18 cellular contexts compared by ENCODE assay signal in genomic region chr16:1316033-1316405, GRCh38. TPM values are rescaled to one million over a fixed set of nuclear protein-coding genes. Genes with fewer than 3 reads are reported as not detected.
DNase-seq lines count a peak whose midpoint lies in the region; ATAC-seq, FAIRE-seq and TF ChIP-seq lines count a peak whose summit lies in the region.
"Had no signal": no experiment of that assay in that cellular context is flagged by ENCODE, and none has a peak within 500 bp of the region (broad histone marks: within the 10 kb centered on the region; RNA-seq: fewer than 3 reads in every experiment).

No MANE protein-coding gene starts in this region.

- H3K4me1 Mint-ChIP-seq in activated CD8-positive, alpha-beta T cell treated with anti-CD3 and anti-CD28 coated beads, Interleukin-2, amount 10 ng/mL, durations not matched to agents 7 days and 5 days (ENCODE audit: low read depth): peaks cover 27% of the 10 kb centered on the region
- peaks cover 12% of the 10 kb centered on the region for H3K4me1 Mint-ChIP-seq in activated CD8-positive, alpha-beta T cell treated with anti-CD3 and anti-CD28 coated beads for 36 hours (ENCODE audit: low read depth)
- peaks cover 17% of the 10 kb centered on the region for H3K4me1 Mint-ChIP-seq in nephron progenitor cell
- H3K4me1 Mint-ChIP-seq in activated CD8-positive, alpha-beta memory T cell treated with anti-CD3 and anti-CD28 coated beads, Interleukin-2, amount 10 ng/mL, durations not matched to agents 7 days and 5 days: peaks cover 22% of the 10 kb centered on the region

- TF ChIP-seq POLR2A in HepG2 (IDR thresholded peaks at IDR 0.05; ENCODE audit: insufficient read depth in 1 of 2, low read depth in 2 of 2, low read length in 2 of 2) (no peak), right lobe of liver (IDR thresholded peaks at IDR 0.05) (no peak)

- peak overlapping the region; percentile 34 for H3K27ac Mint-ChIP-seq in activated CD8-positive, alpha-beta T cell treated with anti-CD3 and anti-CD28 coated beads, Interleukin-2, amount 10 ng/mL, durations not matched to agents 7 days and 5 days
- H3K27ac Mint-ChIP-seq in activated CD8-positive, alpha-beta T cell treated with anti-CD3 and anti-CD28 coated beads for 36 hours: no peak overlapping the region
- peak overlapping the region; percentile 22 for H3K27ac Mint-ChIP-seq in nephron progenitor cell
- H3K27ac Mint-ChIP-seq in activated CD8-positive, alpha-beta memory T cell treated with anti-CD3 and anti-CD28 coated beads, Interleukin-2, amount 10 ng/mL, durations not matched to agents 7 days and 5 days: no peak overlapping the region

- BruUV-seq in HepG2 (replicated peaks; lab: Mats Ljungman, UMichigan): no TSS peak

- H3K9ac ChIP-seq in HepG2 (ENCODE audit: insufficient read depth, low read depth, low read length): no peak overlapping the region
- H3K9ac ChIP-seq: BLaER1 had no signal

- no peak overlapping the region for H3K4me3 Mint-ChIP-seq in activated CD8-positive, alpha-beta T cell treated with anti-CD3 and anti-CD28 coated beads, Interleukin-2, amount 10 ng/mL, durations not matched to agents 7 days and 5 days
- H3K4me3 Mint-ChIP-seq in activated CD8-positive, alpha-beta T cell treated with anti-CD3 and anti-CD28 coated beads for 36 hours: no peak overlapping the region
- no peak overlapping the region for H3K4me3 Mint-ChIP-seq in nephron progenitor cell
- H3K4me3 Mint-ChIP-seq in activated CD8-positive, alpha-beta memory T cell treated with anti-CD3 and anti-CD28 coated beads, Interleukin-2, amount 10 ng/mL, durations not matched to agents 7 days and 5 days: no peak overlapping the region

- TF ChIP-seq EP300 in HepG2 (IDR thresholded peaks at IDR 0.05; ENCODE audit: low read depth in 2 of 2, low read length in 2 of 2) (no peak), HepG2 (CRISPR knock-in tag; IDR thresholded peaks at IDR 0.05; ENCODE audit: borderline replicate concordance) (no peak)

- intact Hi-C loops in activated CD8-positive, alpha-beta T cell treated with anti-CD3 and anti-CD28 coated beads for 36 hours (cut with micrococcal nuclease): no loop called here
- intact Hi-C loops in HepG2 (cut with micrococcal nuclease; ENCODE audit: unreplicated experiment) (no loop called here), right lobe of liver (cut with DNase I) (no loop called here)

- H3K9me3 ChIP-seq in HepG2 (ENCODE audit: low read length): no peaks in the 10 kb centered on the region
- H3K9me3 ChIP-seq in right lobe of liver: no peaks in the 10 kb centered on the region
- H3K9me3 ChIP-seq: BLaER1, Caco-2 had no signal

- no peak overlapping the region for H2AFZ ChIP-seq in HepG2 (ENCODE audit: low read length)

- no peak overlapping the region for H3K4me3 ChIP-seq in HepG2 (replicated peaks in 1 of 3; ENCODE audit: insufficient read depth in 1 of 3, low read depth in 2 of 3, low read length in 3 of 3)
- no peak overlapping the region for H3K4me3 ChIP-seq in right lobe of liver
- H3K4me3 ChIP-seq: BLaER1 had no signal

- no peak for TF ChIP-seq RAD21 in HepG2 (CRISPR knock-in tag; IDR thresholded peaks at IDR 0.05)

- H4K20me1 ChIP-seq in HepG2 (ENCODE audit: insufficient read depth, low read length): peaks cover 44% of the 10 kb centered on the region

- no peaks in the 10 kb centered on the region; a peak in 1 of 5 replicates for H3K27me3 ChIP-seq in HepG2 (ENCODE audit: control insufficient read depth in 1 of 2, insufficient read depth in 2 of 2, low read length in 2 of 2)
- no peaks in the 10 kb centered on the region for H3K27me3 ChIP-seq in right lobe of liver
- H3K27me3 ChIP-seq: BLaER1 had no signal

- H3K36me3 ChIP-seq in HepG2 (replicated peaks in 1 of 2; ENCODE audit: control insufficient read depth in 1 of 2, insufficient read depth in 2 of 2, low read length in 2 of 2) (peaks cover 55 to 88% of the 10 kb centered on the region in 2 experiments; a peak in 4 of 5 replicates), right lobe of liver (peaks cover 0 to 77% (median 39%) of the 10 kb centered on the region in 4 donors)

- H3K4me1 ChIP-seq in HepG2 (ENCODE audit: insufficient read depth, low read length) (peaks cover 20% of the 10 kb centered on the region), right lobe of liver (peaks cover 0 to 16% (median 8%) of the 10 kb centered on the region in 4 donors)

- H3K79me2 ChIP-seq in HepG2 (ENCODE audit: insufficient read depth, low read length): peaks cover 52% of the 10 kb centered on the region

- peaks cover 61% of the 10 kb centered on the region for H3K36me3 Mint-ChIP-seq in activated CD8-positive, alpha-beta T cell treated with anti-CD3 and anti-CD28 coated beads, Interleukin-2, amount 10 ng/mL, durations not matched to agents 7 days and 5 days (ENCODE audit: low read depth)
- H3K36me3 Mint-ChIP-seq in activated CD8-positive, alpha-beta T cell treated with anti-CD3 and anti-CD28 coated beads for 36 hours (ENCODE audit: low read depth): peaks cover 55% of the 10 kb centered on the region
- H3K36me3 Mint-ChIP-seq in nephron progenitor cell (ENCODE audit: low read depth): peaks cover 58% of the 10 kb centered on the region
- peaks cover 56% of the 10 kb centered on the region for H3K36me3 Mint-ChIP-seq in activated CD8-positive, alpha-beta memory T cell treated with anti-CD3 and anti-CD28 coated beads, Interleukin-2, amount 10 ng/mL, durations not matched to agents 7 days and 5 days

- H3K9me3 Mint-ChIP-seq in activated CD8-positive, alpha-beta T cell treated with anti-CD3 and anti-CD28 coated beads, Interleukin-2, amount 10 ng/mL, durations not matched to agents 7 days and 5 days (ENCODE audit: insufficient read depth): no peaks in the 10 kb centered on the region
- no peaks in the 10 kb centered on the region for H3K9me3 Mint-ChIP-seq in activated CD8-positive, alpha-beta T cell treated with anti-CD3 and anti-CD28 coated beads for 36 hours
- H3K9me3 Mint-ChIP-seq in nephron progenitor cell: no peaks in the 10 kb centered on the region
- no peaks in the 10 kb centered on the region for H3K9me3 Mint-ChIP-seq in activated CD8-positive, alpha-beta memory T cell treated with anti-CD3 and anti-CD28 coated beads, Interleukin-2, amount 10 ng/mL, durations not matched to agents 7 days and 5 days (ENCODE audit: low read depth)
- H3K9me3 Mint-ChIP-seq: CD8-positive, alpha-beta memory T cell; IgD-negative memory B cell had no signal

- POLR2A ChIA-PET in activated CD8-positive, alpha-beta T cell treated with anti-CD3 and anti-CD28 coated beads, Interleukin-2, amount 10 ng/mL, durations not matched to agents 7 days and 5 days (lab: Charles Lee): no interaction called here
- POLR2A ChIA-PET in activated CD8-positive, alpha-beta T cell treated with anti-CD3 and anti-CD28 coated beads for 36 hours (lab: Charles Lee): interaction anchor here (0.7 to 1.3 kb wide), 2 partner anchors 9 to 484 kb away, joined by 3 to 4 read pairs; no protein-coding TSS in a partner anchor
- POLR2A ChIA-PET in HepG2 (lab: Yijun Ruan, JAX): interaction anchor here (0.9 kb wide), 1 partner anchor 10 kb away, joined by 3 read pairs; no protein-coding TSS in a partner anchor

- WGBS in HepG2 (ENCODE audit: low lambda C conversion rate): 93% methylated on average over 10 of the region's 14 CpGs
- WGBS in right lobe of liver (ENCODE audit: insufficient coverage, low coverage, low lambda C conversion rate, missing lambda C conversion rate): no CpG with 5 or more reads among the region's 14 CpGs

- CTCF ChIA-PET in activated CD8-positive, alpha-beta T cell treated with anti-CD3 and anti-CD28 coated beads, Interleukin-2, amount 10 ng/mL, durations not matched to agents 7 days and 5 days (lab: Charles Lee): no interaction called here
- CTCF ChIA-PET in activated CD8-positive, alpha-beta T cell treated with anti-CD3 and anti-CD28 coated beads for 36 hours (lab: Charles Lee): interaction anchor here (1.0 to 2.2 kb wide), 2 partner anchors 15 to 47 kb away, joined by 3 to 8 read pairs; no protein-coding TSS in a partner anchor
- CTCF ChIA-PET in HepG2 (lab: Yijun Ruan, JAX; ENCODE audit: low intra/inter-chr PET ratio, low total read pairs): no interaction called here
- CTCF ChIA-PET in activated CD8-positive, alpha-beta memory T cell treated with anti-CD3 and anti-CD28 coated beads, Interleukin-2, amount 10 ng/mL, durations not matched to agents 7 days and 5 days (lab: Charles Lee): no interaction called here

- no peak for DNase-seq in activated CD8-positive, alpha-beta T cell treated with anti-CD3 and anti-CD28 coated beads, Interleukin-2, amount 10 ng/mL, durations not matched to agents 7 days and 5 days
- no peak for DNase-seq in activated CD8-positive, alpha-beta T cell treated with anti-CD3 and anti-CD28 coated beads for 36 hours
- no peak for DNase-seq in HepG2 (ENCODE audit: low spot score)
- no peak for DNase-seq in right lobe of liver
- no peak for DNase-seq in nephron progenitor cell
- DNase-seq in stimulated activated CD4-positive, alpha-beta T cell treated with anti-CD3 and anti-CD28 coated beads, Interleukin-1b, Interleukin-23, amount 100 ng/mL, for 48 hours: no peak
- DNase-seq in activated CD8-positive, alpha-beta memory T cell treated with anti-CD3 and anti-CD28 coated beads, Interleukin-2, amount 10 ng/mL, durations not matched to agents 7 days and 5 days: no peak
- DNase-seq in NCI-H1436 (lab: John Stamatoyannopoulos, UW): no peak
- DNase-seq: AML-193; Caco-2; CD8-positive, alpha-beta memory T cell; DND-41; GDM1 had no signal

- ATAC-seq in activated CD8-positive, alpha-beta T cell treated with anti-CD3 and anti-CD28 coated beads, Interleukin-2, amount 10 ng/mL, durations not matched to agents 7 days and 5 days: no peak
- ATAC-seq in activated CD8-positive, alpha-beta T cell treated with anti-CD3 and anti-CD28 coated beads for 36 hours: no peak
- ATAC-seq in HepG2: no peak
- no peak for ATAC-seq in right lobe of liver
- no peak for ATAC-seq in activated CD8-positive, alpha-beta memory T cell treated with anti-CD3 and anti-CD28 coated beads, Interleukin-2, amount 10 ng/mL, durations not matched to agents 7 days and 5 days

- H3K27me3 Mint-ChIP-seq in activated CD8-positive, alpha-beta T cell treated with anti-CD3 and anti-CD28 coated beads, Interleukin-2, amount 10 ng/mL, durations not matched to agents 7 days and 5 days (ENCODE audit: low read depth): no peaks in the 10 kb centered on the region
- H3K27me3 Mint-ChIP-seq in activated CD8-positive, alpha-beta T cell treated with anti-CD3 and anti-CD28 coated beads for 36 hours: no peaks in the 10 kb centered on the region
- H3K27me3 Mint-ChIP-seq in nephron progenitor cell (ENCODE audit: low read depth, poor library complexity): no peaks in the 10 kb centered on the region
- H3K27me3 Mint-ChIP-seq in activated CD8-positive, alpha-beta memory T cell treated with anti-CD3 and anti-CD28 coated beads, Interleukin-2, amount 10 ng/mL, durations not matched to agents 7 days and 5 days: no peaks in the 10 kb centered on the region
- H3K27me3 Mint-ChIP-seq: CD8-positive, alpha-beta memory T cell; IgD-negative memory B cell had no signal

- H3K4me2 ChIP-seq in HepG2 (ENCODE audit: low read depth, low read length): no peak overlapping the region
- H3K4me2 ChIP-seq: BLaER1 had no signal

- H3K27ac ChIP-seq in HepG2 (ENCODE audit: extremely low read length, insufficient read depth, low read length) (no peak overlapping the region), right lobe of liver (no peak overlapping the region)
- H3K27ac ChIP-seq: 22Rv1, BLaER1 had no signal

- in situ Hi-C loops in HepG2 (cut with HindIII; ENCODE audit: extremely low pct_ligation_motif_present, low pct_unique_long_range_greater_than_20kb): no loop called here

- no peak for FAIRE-seq in HepG2 (lab: Jason Lieb, UNC)
- FAIRE-seq: GM19239, H54 had no signal

- no peak for TF ChIP-seq CTCF in activated CD8-positive, alpha-beta T cell treated with anti-CD3 and anti-CD28 coated beads for 36 hours (IDR thresholded peaks at IDR 0.05)
- TF ChIP-seq CTCF in HepG2 (CRISPR knock-in tag; IDR thresholded peaks at IDR 0.05): no peak
- TF ChIP-seq CTCF in right lobe of liver (IDR thresholded peaks at IDR 0.05): no peak
- TF ChIP-seq CTCF in nephron progenitor cell (IDR thresholded peaks at IDR 0.05): no peak

RNA-seq across cellular contexts. Expression of gene UBE2I, which starts 6.6 kb away (rescaled TPM):
- total RNA-seq in activated CD8-positive, alpha-beta T cell treated with anti-CD3 and anti-CD28 coated beads, Interleukin-2, amount 10 ng/mL, durations not matched to agents 7 days and 5 days: 100 to 1,000 TPM; 207 to 237 TPM
- total RNA-seq in activated CD8-positive, alpha-beta T cell treated with anti-CD3 and anti-CD28 coated beads for 36 hours: 100 to 1,000 TPM; 245 to 254 TPM
- 75.8 and 87.9 TPM in 2 replicates for total RNA-seq in HepG2 (2016; rRNA removed; fragmentation: Illumina TruSeq; extraction: Trizol)
- 35.5 and 39.4 TPM in 2 replicates for total RNA-seq in HepG2 (2016; cell fraction: cytosol; rRNA removed; fragmentation: Illumina TruSeq; extraction: Trizol; ENCODE audit: low read depth)
- total RNA-seq in HepG2 (2016; cell fraction: insoluble cytoplasmic fraction; rRNA removed; fragmentation: Illumina TruSeq; extraction: Trizol): 66.6 and 79.8 TPM in 2 replicates
- total RNA-seq in HepG2 (2016; cell fraction: membrane; rRNA removed; fragmentation: Illumina TruSeq; extraction: Trizol): 55.4 and 63.3 TPM in 2 replicates
- total RNA-seq in HepG2 (2016; cell fraction: nucleus; rRNA removed; fragmentation: Illumina TruSeq; extraction: Trizol): 41.5 and 41.7 TPM in 2 replicates
- polyA plus RNA-seq in HepG2 (2011; rRNA removed): 79.5 and 98.9 TPM in 2 replicates
- 57.9 and 77.8 TPM in 2 replicates for polyA plus RNA-seq in HepG2 (2011; cell fraction: cytosol; rRNA removed)
- 115 and 128 TPM in 2 replicates for polyA plus RNA-seq in HepG2 (2011; cell fraction: nucleus; rRNA removed)
- 91.6 and 108 TPM in 2 replicates for polyA plus RNA-seq in HepG2 (2012)
- 94.9 and 118 TPM in 2 replicates for polyA plus RNA-seq in HepG2 (2016; cell fraction: cytosol; fragmentation: Illumina TruSeq; extraction: Trizol; ENCODE audit: low read depth)
- polyA plus RNA-seq in HepG2 (2016; cell fraction: insoluble cytoplasmic fraction; fragmentation: Illumina TruSeq; extraction: Trizol; ENCODE audit: low read depth): 181 and 205 TPM in 2 replicates
- 118 and 119 TPM in 2 replicates for polyA plus RNA-seq in HepG2 (2016; cell fraction: membrane; fragmentation: Illumina TruSeq; extraction: Trizol; ENCODE audit: low read depth)
- 163 and 194 TPM in 2 replicates for polyA plus RNA-seq in HepG2 (2016; cell fraction: nucleus; fragmentation: Illumina TruSeq; extraction: Trizol; ENCODE audit: insufficient read depth, low read depth)
- 39.2 and 48.3 TPM in 2 replicates for polyA minus RNA-seq in HepG2 (2011; rRNA and poly(A)+ RNA removed; ENCODE audit: low replicate concordance)
- 54.8 and 55.8 TPM in 2 replicates for polyA minus RNA-seq in HepG2 (2011; cell fraction: cytosol; rRNA and poly(A)+ RNA removed)
- 63.8 and 72.6 TPM in 2 replicates for polyA minus RNA-seq in HepG2 (2011; cell fraction: nucleus; rRNA and poly(A)+ RNA removed)
- 10 to 100 TPM; 25.0 to 48.0 (median 39.3) TPM for total RNA-seq in right lobe of liver
- total RNA-seq in activated CD8-positive, alpha-beta memory T cell treated with anti-CD3 and anti-CD28 coated beads, Interleukin-2, amount 10 ng/mL, durations not matched to agents 7 days and 5 days: 100 to 1,000 TPM; 224 to 253 TPM

RNA-seq across cellular contexts. Expression of gene BAIAP3, which starts 17.4 kb away (rescaled TPM):
- under 1 TPM; 0.24 to 0.63 TPM for total RNA-seq in activated CD8-positive, alpha-beta T cell treated with anti-CD3 and anti-CD28 coated beads, Interleukin-2, amount 10 ng/mL, durations not matched to agents 7 days and 5 days
- total RNA-seq in activated CD8-positive, alpha-beta T cell treated with anti-CD3 and anti-CD28 coated beads for 36 hours: under 1 TPM; 0.27 to 0.68 TPM
- total RNA-seq in HepG2 (2016; rRNA removed; fragmentation: Illumina TruSeq; extraction: Trizol) (2.0 and 3.2 TPM in 2 replicates), right lobe of liver (1 to 10 TPM; 5.4 to 7.6 (median 5.8) TPM)
- total RNA-seq in HepG2 (2016; cell fraction: cytosol; rRNA removed; fragmentation: Illumina TruSeq; extraction: Trizol; ENCODE audit: low read depth): 0.40 and 0.79 TPM in 2 replicates
- total RNA-seq in HepG2 (2016; cell fraction: insoluble cytoplasmic fraction; rRNA removed; fragmentation: Illumina TruSeq; extraction: Trizol): 1.2 and 2.4 TPM in 2 replicates
- total RNA-seq in HepG2 (2016; cell fraction: membrane; rRNA removed; fragmentation: Illumina TruSeq; extraction: Trizol): 0.80 and 1.3 TPM in 2 replicates
- 2.8 and 4.0 TPM in 2 replicates for total RNA-seq in HepG2 (2016; cell fraction: nucleus; rRNA removed; fragmentation: Illumina TruSeq; extraction: Trizol)
- 5.7 and 9.1 TPM in 2 replicates for polyA plus RNA-seq in HepG2 (2011; rRNA removed)
- polyA plus RNA-seq in HepG2 (2011; cell fraction: cytosol; rRNA removed): 2.2 and 2.3 TPM in 2 replicates
- polyA plus RNA-seq in HepG2 (2011; cell fraction: nucleus; rRNA removed): 91.6 and 123 TPM in 2 replicates
- polyA plus RNA-seq in HepG2 (2012): 3.7 and 4.3 TPM in 2 replicates
- 0.31 and 0.35 TPM in 2 replicates for polyA plus RNA-seq in HepG2 (2016; cell fraction: cytosol; fragmentation: Illumina TruSeq; extraction: Trizol; ENCODE audit: low read depth)
- polyA plus RNA-seq in HepG2 (2016; cell fraction: insoluble cytoplasmic fraction; fragmentation: Illumina TruSeq; extraction: Trizol; ENCODE audit: low read depth): 1.0 and 2.5 TPM in 2 replicates
- 0.46 and 0.62 TPM in 2 replicates for polyA plus RNA-seq in HepG2 (2016; cell fraction: membrane; fragmentation: Illumina TruSeq; extraction: Trizol; ENCODE audit: low read depth)
- polyA plus RNA-seq in HepG2 (2016; cell fraction: nucleus; fragmentation: Illumina TruSeq; extraction: Trizol; ENCODE audit: insufficient read depth, low read depth): 5.9 and 9.4 TPM in 2 replicates
- 0.40 and 7.9 TPM in 2 replicates for polyA minus RNA-seq in HepG2 (2011; rRNA and poly(A)+ RNA removed; ENCODE audit: low replicate concordance)
- 2.1 and 2.6 TPM in 2 replicates for polyA minus RNA-seq in HepG2 (2011; cell fraction: cytosol; rRNA and poly(A)+ RNA removed)
- polyA minus RNA-seq in HepG2 (2011; cell fraction: nucleus; rRNA and poly(A)+ RNA removed): 12.2 and 20.9 TPM in 2 replicates
- total RNA-seq in activated CD8-positive, alpha-beta memory T cell treated with anti-CD3 and anti-CD28 coated beads, Interleukin-2, amount 10 ng/mL, durations not matched to agents 7 days and 5 days: under 1 TPM; 0.45 to 0.53 TPM

RNA-seq across cellular contexts. Expression of gene TSR3, which starts 35.7 kb away (rescaled TPM):
- 10 to 100 TPM; 48.5 to 50.7 TPM for total RNA-seq in activated CD8-positive, alpha-beta T cell treated with anti-CD3 and anti-CD28 coated beads, Interleukin-2, amount 10 ng/mL, durations not matched to agents 7 days and 5 days
- total RNA-seq in activated CD8-positive, alpha-beta T cell treated with anti-CD3 and anti-CD28 coated beads for 36 hours: 10 to 100 TPM; 54.7 to 57.4 TPM
- total RNA-seq in HepG2 (2016; rRNA removed; fragmentation: Illumina TruSeq; extraction: Trizol): 45.1 and 51.0 TPM in 2 replicates
- 118 and 125 TPM in 2 replicates for total RNA-seq in HepG2 (2016; cell fraction: cytosol; rRNA removed; fragmentation: Illumina TruSeq; extraction: Trizol; ENCODE audit: low read depth)
- total RNA-seq in HepG2 (2016; cell fraction: insoluble cytoplasmic fraction; rRNA removed; fragmentation: Illumina TruSeq; extraction: Trizol): 49.3 and 52.7 TPM in 2 replicates
- 124 and 132 TPM in 2 replicates for total RNA-seq in HepG2 (2016; cell fraction: membrane; rRNA removed; fragmentation: Illumina TruSeq; extraction: Trizol)
- 18.2 and 27.2 TPM in 2 replicates for total RNA-seq in HepG2 (2016; cell fraction: nucleus; rRNA removed; fragmentation: Illumina TruSeq; extraction: Trizol)
- 24.2 and 26.2 TPM in 2 replicates for polyA plus RNA-seq in HepG2 (2011; rRNA removed)
- 32.0 and 45.5 TPM in 2 replicates for polyA plus RNA-seq in HepG2 (2011; cell fraction: cytosol; rRNA removed)
- polyA plus RNA-seq in HepG2 (2011; cell fraction: nucleus; rRNA removed): 19.0 and 20.6 TPM in 2 replicates
- 21.4 TPM in 2 replicates for polyA plus RNA-seq in HepG2 (2012)
- polyA plus RNA-seq in HepG2 (2016; cell fraction: cytosol; fragmentation: Illumina TruSeq; extraction: Trizol; ENCODE audit: low read depth): 132 and 144 TPM in 2 replicates
- polyA plus RNA-seq in HepG2 (2016; cell fraction: insoluble cytoplasmic fraction; fragmentation: Illumina TruSeq; extraction: Trizol; ENCODE audit: low read depth): 51.4 and 56.6 TPM in 2 replicates
- 124 TPM in 2 replicates for polyA plus RNA-seq in HepG2 (2016; cell fraction: membrane; fragmentation: Illumina TruSeq; extraction: Trizol; ENCODE audit: low read depth)
- polyA plus RNA-seq in HepG2 (2016; cell fraction: nucleus; fragmentation: Illumina TruSeq; extraction: Trizol; ENCODE audit: insufficient read depth, low read depth): 43.7 and 46.5 TPM in 2 replicates
- polyA minus RNA-seq in HepG2 (2011; rRNA and poly(A)+ RNA removed; ENCODE audit: low replicate concordance): 32.8 and 34.9 TPM in 2 replicates
- 14.0 and 21.0 TPM in 2 replicates for polyA minus RNA-seq in HepG2 (2011; cell fraction: cytosol; rRNA and poly(A)+ RNA removed)
- 6.6 and 7.2 TPM in 2 replicates for polyA minus RNA-seq in HepG2 (2011; cell fraction: nucleus; rRNA and poly(A)+ RNA removed)
- total RNA-seq in right lobe of liver: 10 to 100 TPM; 20.7 to 66.5 (median 24.5) TPM
- 10 to 100 TPM; 52.9 to 57.8 TPM for total RNA-seq in activated CD8-positive, alpha-beta memory T cell treated with anti-CD3 and anti-CD28 coated beads, Interleukin-2, amount 10 ng/mL, durations not matched to agents 7 days and 5 days

RNA-seq across cellular contexts. Expression of gene GNPTG, which starts 35.7 kb away (rescaled TPM):
- 10 to 100 TPM; 24.2 to 25.1 TPM for total RNA-seq in activated CD8-positive, alpha-beta T cell treated with anti-CD3 and anti-CD28 coated beads, Interleukin-2, amount 10 ng/mL, durations not matched to agents 7 days and 5 days
- 10 to 100 TPM; 17.3 to 19.2 TPM for total RNA-seq in activated CD8-positive, alpha-beta T cell treated with anti-CD3 and anti-CD28 coated beads for 36 hours
- 8.8 and 22.7 TPM in 2 replicates for total RNA-seq in HepG2 (2016; rRNA removed; fragmentation: Illumina TruSeq; extraction: Trizol)
- total RNA-seq in HepG2 (2016; cell fraction: cytosol; rRNA removed; fragmentation: Illumina TruSeq; extraction: Trizol; ENCODE audit: low read depth): 8.5 and 9.4 TPM in 2 replicates
- total RNA-seq in HepG2 (2016; cell fraction: insoluble cytoplasmic fraction; rRNA removed; fragmentation: Illumina TruSeq; extraction: Trizol): 7.2 and 22.9 TPM in 2 replicates
- total RNA-seq in HepG2 (2016; cell fraction: membrane; rRNA removed; fragmentation: Illumina TruSeq; extraction: Trizol): 11.3 and 14.3 TPM in 2 replicates
- 18.3 and 21.7 TPM in 2 replicates for total RNA-seq in HepG2 (2016; cell fraction: nucleus; rRNA removed; fragmentation: Illumina TruSeq; extraction: Trizol)
- polyA plus RNA-seq in HepG2 (2011; rRNA removed): 71.1 and 79.9 TPM in 2 replicates
- 54.7 and 81.5 TPM in 2 replicates for polyA plus RNA-seq in HepG2 (2011; cell fraction: cytosol; rRNA removed)
- 96.1 and 122 TPM in 2 replicates for polyA plus RNA-seq in HepG2 (2011; cell fraction: nucleus; rRNA removed)
- polyA plus RNA-seq in HepG2 (2012): 23.4 and 23.5 TPM in 2 replicates
- 15.1 and 18.1 TPM in 2 replicates for polyA plus RNA-seq in HepG2 (2016; cell fraction: cytosol; fragmentation: Illumina TruSeq; extraction: Trizol; ENCODE audit: low read depth)
- 15.0 and 19.6 TPM in 2 replicates for polyA plus RNA-seq in HepG2 (2016; cell fraction: insoluble cytoplasmic fraction; fragmentation: Illumina TruSeq; extraction: Trizol; ENCODE audit: low read depth)
- polyA plus RNA-seq in HepG2 (2016; cell fraction: membrane; fragmentation: Illumina TruSeq; extraction: Trizol; ENCODE audit: low read depth): 15.9 and 17.7 TPM in 2 replicates
- 81.4 and 87.5 TPM in 2 replicates for polyA plus RNA-seq in HepG2 (2016; cell fraction: nucleus; fragmentation: Illumina TruSeq; extraction: Trizol; ENCODE audit: insufficient read depth, low read depth)
- polyA minus RNA-seq in HepG2 (2011; rRNA and poly(A)+ RNA removed; ENCODE audit: low replicate concordance): 35.8 and 59.3 TPM in 2 replicates
- 14.2 and 19.1 TPM in 2 replicates for polyA minus RNA-seq in HepG2 (2011; cell fraction: cytosol; rRNA and poly(A)+ RNA removed)
- polyA minus RNA-seq in HepG2 (2011; cell fraction: nucleus; rRNA and poly(A)+ RNA removed): 7.6 and 15.6 TPM in 2 replicates
- 10 to 100 TPM; 44.3 to 72.8 (median 63.0) TPM for total RNA-seq in right lobe of liver
- 10 to 100 TPM; 29.3 to 33.0 TPM for total RNA-seq in activated CD8-positive, alpha-beta memory T cell treated with anti-CD3 and anti-CD28 coated beads, Interleukin-2, amount 10 ng/mL, durations not matched to agents 7 days and 5 days

Comparison
In these comparisons a context has a peak if more than half of its experiments do, and no peak if none do; other contexts are left out.
1. H3K27ac Mint-ChIP-seq: peak in activated CD8-positive, alpha-beta T cell treated with anti-CD3 and anti-CD28 coated beads, Interleukin-2, amount 10 ng/mL, durations not matched to agents 7 days and 5 days (single experiment) and nephron progenitor cell (single experiment); none in activated CD8-positive, alpha-beta T cell treated with anti-CD3 and anti-CD28 coated beads for 36 hours (single experiment) and activated CD8-positive, alpha-beta memory T cell treated with anti-CD3 and anti-CD28 coated beads, Interleukin-2, amount 10 ng/mL, durations not matched to agents 7 days and 5 days (single experiment).